8 cellular contexts compared by ENCODE assay signal in the genomic region with DNA sequence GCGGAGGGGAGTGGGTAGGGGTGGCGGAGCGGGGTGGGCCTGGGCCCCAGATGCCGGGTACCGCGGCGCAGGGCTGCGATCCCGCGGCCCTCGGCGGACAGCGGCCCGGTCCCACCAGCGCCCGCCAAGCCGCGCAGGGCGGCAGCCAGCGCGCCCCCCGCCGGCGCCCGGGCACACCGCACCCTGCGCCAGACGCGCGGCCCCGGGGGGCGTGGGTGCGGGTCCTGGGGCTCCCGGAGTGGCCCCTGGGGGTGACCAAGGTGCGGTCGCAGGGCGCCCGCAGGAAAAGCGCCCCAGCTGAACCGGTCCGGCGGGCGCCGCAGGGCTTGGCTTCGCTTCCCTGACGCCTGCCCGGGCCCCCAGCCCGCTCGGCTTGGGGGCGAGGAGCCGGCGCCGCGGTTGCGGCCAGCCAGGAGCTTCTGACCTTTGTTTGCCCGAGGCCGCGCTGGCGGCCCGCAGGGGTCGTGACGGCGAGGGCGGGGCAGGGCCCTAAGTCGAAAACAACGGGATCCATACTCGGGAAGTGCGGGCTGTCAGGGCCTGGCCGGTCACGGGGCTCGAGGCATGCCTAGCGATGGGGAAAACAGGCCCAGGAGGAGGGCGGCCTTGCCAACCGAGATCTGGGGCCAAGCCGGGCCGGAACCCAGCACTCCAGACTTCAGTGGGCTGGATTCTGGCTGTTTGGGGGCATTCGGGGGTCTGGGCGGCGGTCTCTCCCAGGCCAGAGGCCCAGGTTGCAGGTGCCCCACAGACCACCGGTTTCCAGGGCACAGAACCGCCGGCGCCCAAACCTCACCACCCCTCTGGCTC. TPM values are rescaled to one million over a fixed set of nuclear protein-coding genes. Genes with fewer than 3 reads are reported as not detected.
DNase-seq lines count a peak whose midpoint lies in the region; ATAC-seq, FAIRE-seq and TF ChIP-seq lines count a peak whose summit lies in the region.

No MANE protein-coding gene starts in this region.

- no peaks in the 10 kb centered on the region for H4K20me1 ChIP-seq in neural progenitor cell (ENCODE audit: low read depth)

- TF ChIP-seq CTCF in RWPE1 (conservative IDR thresholded peaks at IDR 0.05; ENCODE audit: low read depth) (peak; percentile 39), esophagus squamous epithelium (IDR thresholded peaks at IDR 0.05) (peak in 3 of 6 experiments; percentile 29 to 47 (median 45)), neural progenitor cell (IDR thresholded peaks at IDR 0.05) (peak; percentile 45)

- peak overlapping the region; percentile 76 for H3K27ac ChIP-seq in RWPE1
- H3K27ac ChIP-seq in esophagus squamous epithelium: peak overlapping the region; percentile 88 to 95 (median 91)
- no peak overlapping the region for H3K27ac ChIP-seq in neural progenitor cell

- H3K4me3 ChIP-seq in esophagus squamous epithelium (peak overlapping the region; percentile 79 to 100 (median 82)), neural progenitor cell (peak overlapping the region; percentile 83)

- no peaks in the 10 kb centered on the region for H3K9me3 ChIP-seq in esophagus squamous epithelium
- no peaks in the 10 kb centered on the region for H3K9me3 ChIP-seq in neural progenitor cell (ENCODE audit: low read depth)

- intact Hi-C loops in activated naive CD4-positive, alpha-beta T cell treated with anti-CD3 and anti-CD28 coated beads for 36 hours (cut with micrococcal nuclease): loop anchor here (2.0 kb wide), 1 partner anchor 107 kb away; a partner anchor contains a TSS
- intact Hi-C loops in esophagus squamous epithelium (cut with DNase I): loop anchor here (5.0 kb wide), 1 partner anchor 36 kb away; no protein-coding TSS in a partner anchor

- H3K4me3 Mint-ChIP-seq in activated naive CD4-positive, alpha-beta T cell treated with anti-CD3 and anti-CD28 coated beads for 36 hours: peak overlapping the region; percentile 47
- H3K4me3 Mint-ChIP-seq in neural progenitor cell: peak overlapping the region; percentile 63

- no peaks in the 10 kb centered on the region for H3K79me2 ChIP-seq in neural progenitor cell (ENCODE audit: low read depth)

- H3K36me3 Mint-ChIP-seq in activated naive CD4-positive, alpha-beta T cell treated with anti-CD3 and anti-CD28 coated beads for 36 hours (ENCODE audit: low read depth): no peaks in the 10 kb centered on the region
- peaks cover under 1% of the 10 kb centered on the region for H3K36me3 Mint-ChIP-seq in neural progenitor cell

- no peak overlapping the region for H2AFZ ChIP-seq in neural progenitor cell (replicated peaks)

- WGBS in esophagus squamous epithelium, 2 donors: 10 to 41% methylated on average over 2 to 7 of the region's 83 CpGs

- no peak for TF ChIP-seq POLR2A in esophagus squamous epithelium (IDR thresholded peaks at IDR 0.05)

- POLR2A ChIA-PET in RWPE1 (lab: Yijun Ruan, JAX; ENCODE audit: low non-redundant PET): interaction anchor here (0.6 to 1.4 kb wide), 2 partner anchors 13 to 289 kb away, joined by 3 read pairs; no protein-coding TSS in a partner anchor

- peak; percentile 29 for ATAC-seq in HG02610 (IDR thresholded peaks at IDR 0.05; ENCODE audit: unreplicated experiment)

- CTCF ChIA-PET in activated naive CD4-positive, alpha-beta T cell treated with anti-CD3 and anti-CD28 coated beads for 36 hours (lab: Charles Lee): interaction anchor here (0.9 to 8.1 kb wide), 16 partner anchors 10 to 115 kb away, joined by 3 to 158 read pairs (median 16); no protein-coding TSS in a partner anchor
- CTCF ChIA-PET in RWPE1 (lab: Yijun Ruan, JAX): interaction anchor here (0.6 to 3.0 kb wide), 6 partner anchors 11 to 105 kb away, joined by 3 to 37 read pairs (median 18); a partner anchor contains a TSS

- no peak for DNase-seq in activated naive CD4-positive, alpha-beta T cell treated with anti-CD3 and anti-CD28 coated beads for 36 hours
- DNase-seq in activated naive CD4-positive, alpha-beta T cell treated with anti-CD3 and anti-CD28 coated beads, Interleukin-2, amount 50 U/mL, for 16 hours: no peak
- DNase-seq in RWPE1 (ENCODE audit: low spot score): no peak
- no peak for DNase-seq in esophagus squamous epithelium (lab: John Stamatoyannopoulos, UW)
- DNase-seq in neural progenitor cell (ENCODE audit: low spot score): peak; percentile 84
- no peak for DNase-seq in frontal cortex (ENCODE audit: low spot score in 2 of 2)
- no peak for DNase-seq in cerebellar cortex (ENCODE audit: low spot score)

- peaks cover 16 to 30% (median 23%) of the 10 kb centered on the region in 3 donors for H3K36me3 ChIP-seq in esophagus squamous epithelium
- no peaks in the 10 kb centered on the region for H3K36me3 ChIP-seq in neural progenitor cell

- H3K27me3 ChIP-seq in esophagus squamous epithelium (peaks cover 0 to 19% (median 3%) of the 10 kb centered on the region in 4 donors), neural progenitor cell (peaks cover 61% of the 10 kb centered on the region)

- H3K4me1 Mint-ChIP-seq in activated naive CD4-positive, alpha-beta T cell treated with anti-CD3 and anti-CD28 coated beads for 36 hours (ENCODE audit: low read depth): peaks cover 16% of the 10 kb centered on the region
- peaks cover 6% of the 10 kb centered on the region for H3K4me1 Mint-ChIP-seq in neural progenitor cell

- peaks cover 19% of the 10 kb centered on the region for H3F3A ChIP-seq in neural progenitor cell (ENCODE audit: low read depth)

- no peak for FAIRE-seq in frontal cortex (lab: Jason Lieb, UNC)

- no peaks in the 10 kb centered on the region for H3K9me3 Mint-ChIP-seq in activated naive CD4-positive, alpha-beta T cell treated with anti-CD3 and anti-CD28 coated beads for 36 hours
- no peaks in the 10 kb centered on the region for H3K9me3 Mint-ChIP-seq in neural progenitor cell

- peaks cover 8% of the 10 kb centered on the region for H3K27me3 Mint-ChIP-seq in activated naive CD4-positive, alpha-beta T cell treated with anti-CD3 and anti-CD28 coated beads for 36 hours (ENCODE audit: low read depth)
- H3K27me3 Mint-ChIP-seq in neural progenitor cell (ENCODE audit: insufficient read depth, low read depth): peaks cover 39% of the 10 kb centered on the region

- peak overlapping the region; percentile 99 for H3K4me2 ChIP-seq in neural progenitor cell

- no peak overlapping the region for H3K9ac ChIP-seq in neural progenitor cell

- H3K4me1 ChIP-seq in esophagus squamous epithelium (peaks cover 49 to 90% (median 56%) of the 10 kb centered on the region in 3 donors), neural progenitor cell (peaks cover 8% of the 10 kb centered on the region)

- no peak overlapping the region for H3K27ac Mint-ChIP-seq in activated naive CD4-positive, alpha-beta T cell treated with anti-CD3 and anti-CD28 coated beads for 36 hours
- no peak overlapping the region for H3K27ac Mint-ChIP-seq in neural progenitor cell

RNA-seq across cellular contexts. Expression of a gene that starts 0.6 kb away (rescaled TPM):
- 1 to 10 TPM; 6.2 to 6.3 TPM for total RNA-seq in activated naive CD4-positive, alpha-beta T cell treated with anti-CD3 and anti-CD28 coated beads for 36 hours
- total RNA-seq in esophagus squamous epithelium: 10 to 100 TPM; 16.4 to 38.5 (median 23.3) TPM
- total RNA-seq in neural progenitor cell (ENCODE audit: low replicate concordance): 3.6 and 13.8 TPM in 2 replicates
- 4.1 TPM for total RNA-seq in frontal cortex

RNA-seq across cellular contexts. Expression of a gene that starts 5.5 kb away (rescaled TPM):
- total RNA-seq in activated naive CD4-positive, alpha-beta T cell treated with anti-CD3 and anti-CD28 coated beads for 36 hours: not detected
- total RNA-seq in esophagus squamous epithelium (10 to 100 TPM; 26.5 to 90.9 (median 55.3) TPM), neural progenitor cell (ENCODE audit: low replicate concordance) (0.12 TPM in 1 of 2 replicates, not detected in the other), frontal cortex (under 0.01 TPM)

RNA-seq across cellular contexts. Expression of a gene that starts 52.4 kb away (rescaled TPM):
- total RNA-seq in activated naive CD4-positive, alpha-beta T cell treated with anti-CD3 and anti-CD28 coated beads for 36 hours: 1 to 10 TPM; 1.5 to 2.0 TPM
- total RNA-seq in esophagus squamous epithelium (under 1 TPM in 1 of 4 donors, not detected in 3; 0.38 TPM), neural progenitor cell (ENCODE audit: low replicate concordance) (1.4 and 3.0 TPM in 2 replicates), frontal cortex (6.1 TPM)

Comparison
In these comparisons a context has a peak if more than half of its experiments do, and no peak if none do; other contexts are left out.
1. RNA of a gene that starts 5.5 kb away (total RNA-seq): 26.5 to 90.9 TPM in esophagus squamous epithelium; not detected in activated naive CD4-positive, alpha-beta T cell treated with anti-CD3 and anti-CD28 coated beads for 36 hours, 0.12 TPM in neural progenitor cell and under 0.01 TPM in frontal cortex (single experiment); every median in the first group is over 10 times any median in the second.